Comparison of ENCODE assay signal across 9 cellular contexts in the genomic region with DNA sequence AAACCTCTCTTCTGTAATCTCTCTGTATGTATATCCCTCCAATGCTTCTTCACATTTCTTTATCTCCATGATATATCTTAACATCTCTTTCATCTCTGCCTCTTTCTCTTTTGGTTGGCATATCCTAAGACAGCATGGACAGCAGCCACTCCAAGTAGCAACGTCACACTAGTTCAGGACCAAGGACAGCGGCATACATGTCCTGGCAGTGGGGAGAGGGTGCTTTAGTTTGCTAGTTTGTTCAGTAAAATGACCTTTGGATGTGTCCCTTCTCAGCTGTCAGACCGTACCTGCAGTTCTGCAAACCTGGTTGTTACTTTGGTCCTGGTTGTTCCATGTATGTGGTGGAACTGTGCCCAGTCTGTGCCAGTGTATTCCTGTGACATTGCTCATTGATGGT.
DNase-seq lines count a peak whose midpoint lies in the region; ATAC-seq and TF ChIP-seq lines count a peak whose summit lies in the region.
"Had no signal": no experiment of that assay in that cellular context is flagged by ENCODE, and none has a peak within 500 bp of the region (broad histone marks: within the 10 kb centered on the region; RNA-seq: fewer than 3 reads in every experiment).

No MANE protein-coding gene starts in this region.

- CTCF ChIA-PET in activated CD8-positive, alpha-beta T cell treated with anti-CD3 and anti-CD28 coated beads for 36 hours (lab: Charles Lee), result no interaction called here

- DNase-seq in AG09319 (ENCODE audit: extremely low read depth, low read depth), result peak; percentile 24
- peak; percentile 49 for DNase-seq in HFFc6
- DNase-seq in activated CD8-positive, alpha-beta T cell treated with anti-CD3 and anti-CD28 coated beads for 36 hours, result peak; percentile 34
- DNase-seq in iPS DF 4.7 (ENCODE audit: extremely low read depth, low spot score), result peak; percentile 28
- DNase-seq in aorta, result no peak
- DNase-seq in T-helper 9 cell, result no peak
- DNase-seq in OCI-M2 (lab: John Stamatoyannopoulos, UW; ENCODE audit: unreplicated experiment), result no peak

- POLR2A ChIA-PET in activated CD8-positive, alpha-beta T cell treated with anti-CD3 and anti-CD28 coated beads for 36 hours (lab: Charles Lee), result no interaction called here

- no peaks in the 10 kb centered on the region for H3K36me3 ChIP-seq in aorta (ENCODE audit: control insufficient read depth in 1 of 2, insufficient read depth in 2 of 2, low read length in 1 of 2)

- 6 to 8% methylated on average over 3 of the region's 3 CpGs for WGBS in aorta, 2 donors

- no peaks in the 10 kb centered on the region for H3K4me1 ChIP-seq in aorta (ENCODE audit: control insufficient read depth in 1 of 2, insufficient read depth in 2 of 2, low read length in 2 of 2)

- no peak overlapping the region for H3K4me3 ChIP-seq in aorta (ENCODE audit: low read length in 2 of 2)

- H3K27ac ChIP-seq in aorta (ENCODE audit: low read depth in 1 of 2, low read length in 2 of 2), result no peak overlapping the region

- H3K27me3 Mint-ChIP-seq in HFFc6 (ENCODE audit: insufficient read depth), result peaks cover 15% of the 10 kb centered on the region
- peaks cover 3% of the 10 kb centered on the region for H3K27me3 Mint-ChIP-seq in activated CD8-positive, alpha-beta T cell treated with anti-CD3 and anti-CD28 coated beads for 36 hours
- H3K27me3 Mint-ChIP-seq: activated naive CD4-positive, alpha-beta T cell treated with anti-CD3 and anti-CD28 coated beads, Interleukin-2, amount 50 U/mL, for 24 hours had no signal

- intact Hi-C loops in activated CD8-positive, alpha-beta T cell treated with anti-CD3 and anti-CD28 coated beads for 36 hours (cut with micrococcal nuclease), result no loop called here
- intact Hi-C loops in aorta (cut with DNase I), result no loop called here

- no peak overlapping the region for H3K4me3 Mint-ChIP-seq in HFFc6
- H3K4me3 Mint-ChIP-seq in activated CD8-positive, alpha-beta T cell treated with anti-CD3 and anti-CD28 coated beads for 36 hours, result no peak overlapping the region
- H3K4me3 Mint-ChIP-seq: activated naive CD4-positive, alpha-beta T cell treated with anti-CD3 and anti-CD28 coated beads, Interleukin-2, amount 50 U/mL, for 24 hours had no signal

- H3K9me3 ChIP-seq in aorta (ENCODE audit: control insufficient read depth, low read length), result no peaks in the 10 kb centered on the region

- ATAC-seq in activated CD8-positive, alpha-beta T cell treated with anti-CD3 and anti-CD28 coated beads for 36 hours, result no peak
- peak; percentile 61 for ATAC-seq in aorta (ENCODE audit: low FRiP score)
- no peak for ATAC-seq in GM19324 (IDR thresholded peaks at IDR 0.05; ENCODE audit: low FRiP score, unreplicated experiment)

- no peaks in the 10 kb centered on the region for H3K36me3 Mint-ChIP-seq in HFFc6 (ENCODE audit: low read depth)
- no peaks in the 10 kb centered on the region for H3K36me3 Mint-ChIP-seq in activated CD8-positive, alpha-beta T cell treated with anti-CD3 and anti-CD28 coated beads for 36 hours (ENCODE audit: low read depth)
- H3K36me3 Mint-ChIP-seq: activated naive CD4-positive, alpha-beta T cell treated with anti-CD3 and anti-CD28 coated beads, Interleukin-2, amount 50 U/mL, for 24 hours had no signal

- H3K4me1 Mint-ChIP-seq in HFFc6 (ENCODE audit: low read depth), result peaks cover 12% of the 10 kb centered on the region
- no peaks in the 10 kb centered on the region for H3K4me1 Mint-ChIP-seq in activated CD8-positive, alpha-beta T cell treated with anti-CD3 and anti-CD28 coated beads for 36 hours (ENCODE audit: low read depth)
- H3K4me1 Mint-ChIP-seq: activated naive CD4-positive, alpha-beta T cell treated with anti-CD3 and anti-CD28 coated beads, Interleukin-2, amount 50 U/mL, for 24 hours had no signal

- TF ChIP-seq CTCF in AG09319 (IDR thresholded peaks at IDR 0.05; ENCODE audit: low read depth, low read length) (no peak), HFFc6 (IDR thresholded peaks at IDR 0.05) (no peak)
- no peak for TF ChIP-seq CTCF in activated CD8-positive, alpha-beta T cell treated with anti-CD3 and anti-CD28 coated beads for 36 hours (IDR thresholded peaks at IDR 0.05)

- no peak overlapping the region for H3K27ac Mint-ChIP-seq in HFFc6
- no peak overlapping the region for H3K27ac Mint-ChIP-seq in activated CD8-positive, alpha-beta T cell treated with anti-CD3 and anti-CD28 coated beads for 36 hours
- H3K27ac Mint-ChIP-seq: activated naive CD4-positive, alpha-beta T cell treated with anti-CD3 and anti-CD28 coated beads, Interleukin-2, amount 50 U/mL, for 24 hours had no signal

- no peaks in the 10 kb centered on the region for H3K27me3 ChIP-seq in aorta (ENCODE audit: control insufficient read depth in 1 of 2, insufficient read depth in 2 of 2, low read length in 1 of 2)

- H3K9me3 Mint-ChIP-seq in HFFc6, result no peaks in the 10 kb centered on the region
- H3K9me3 Mint-ChIP-seq in activated CD8-positive, alpha-beta T cell treated with anti-CD3 and anti-CD28 coated beads for 36 hours, result peaks cover 1% of the 10 kb centered on the region
- H3K9me3 Mint-ChIP-seq: activated naive CD4-positive, alpha-beta T cell treated with anti-CD3 and anti-CD28 coated beads, Interleukin-2, amount 50 U/mL, for 24 hours had no signal

Comparison
In these comparisons a context has a peak if more than half of its experiments do, and no peak if none do; other contexts are left out.
1. DNase-seq: peak in AG09319 (single experiment), HFFc6 (single experiment), activated CD8-positive, alpha-beta T cell treated with anti-CD3 and anti-CD28 coated beads for 36 hours (single experiment) and iPS DF 4.7 (single experiment); none in aorta (0 of 2), T-helper 9 cell (single experiment) and OCI-M2 (single experiment).